8 cellular contexts compared by ENCODE assay signal in the genomic region with DNA sequence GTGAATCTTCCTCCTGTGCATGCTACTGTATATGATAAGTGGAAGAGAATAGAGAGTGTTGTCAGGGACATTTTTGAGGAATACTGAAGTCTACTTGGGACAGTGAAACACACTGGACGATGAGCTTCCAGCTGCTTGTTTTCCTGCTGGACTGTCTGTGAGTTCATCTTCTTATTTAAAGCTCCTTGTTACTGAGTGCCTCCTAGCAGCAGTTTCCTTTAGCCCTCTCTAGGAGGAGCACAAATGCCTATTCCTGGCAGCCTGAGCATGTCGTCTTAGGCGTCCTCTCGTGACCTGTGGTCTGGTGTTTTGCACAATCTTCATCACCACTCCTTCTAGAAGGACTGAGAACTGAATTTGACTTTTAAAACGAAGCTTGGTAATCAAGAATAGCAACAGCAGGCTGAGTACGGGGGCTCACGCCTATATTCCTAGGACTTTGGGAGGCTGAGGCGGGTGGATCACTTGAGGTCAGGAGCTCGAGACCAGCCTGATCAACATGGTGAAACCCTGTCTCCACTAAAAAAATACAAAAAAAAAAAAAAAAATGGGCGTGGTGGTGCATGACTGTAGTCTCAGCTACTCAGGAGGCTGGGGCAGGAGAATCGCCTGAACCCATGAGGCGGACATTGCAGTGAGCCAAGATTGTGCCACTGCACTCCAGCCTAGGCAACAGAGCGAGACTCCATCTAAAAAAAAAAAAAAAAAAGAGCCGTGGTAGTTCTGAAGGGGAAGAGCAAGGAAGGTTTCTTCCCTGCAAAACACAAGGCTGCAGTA. TPM values are rescaled to one million over a fixed set of nuclear protein-coding genes. Genes with fewer than 3 reads are reported as not detected.
DNase-seq lines count a peak whose midpoint lies in the region; ATAC-seq, FAIRE-seq and TF ChIP-seq lines count a peak whose summit lies in the region.

No MANE protein-coding gene starts in this region.

- H3K4me1 ChIP-seq in mucosa of descending colon (ENCODE audit: low read depth) = peaks cover 9% of the 10 kb centered on the region

- DNase-seq in GM12892 (ENCODE audit: insufficient read length) = no peak
- peak; percentile 76 for DNase-seq in KG1 (lab: John Stamatoyannopoulos, UW)
- DNase-seq in mucosa of descending colon = peak in 1 of 3 donors; percentile 56
- no peak for DNase-seq in GM19240 (ENCODE audit: insufficient read length, low spot score)
- DNase-seq in activated CD4-positive, alpha-beta T cell treated with anti-CD3 and anti-CD28 coated beads for 4 hours = no peak
- DNase-seq in stimulated activated CD4-positive, alpha-beta T cell treated with anti-CD3 and anti-CD28 coated beads, Interleukin-15, amount 100 ng/mL, for 24 hours = no peak

- no peaks in the 10 kb centered on the region for H3K36me3 Mint-ChIP-seq in brain

- no peaks in the 10 kb centered on the region for H3K36me3 ChIP-seq in mucosa of descending colon (ENCODE audit: low read depth)

- FAIRE-seq in GM12892 (lab: Jason Lieb, UNC) = peak; percentile 38

- no peak for TF ChIP-seq POLR2A in GM12892 (IDR thresholded peaks at IDR 0.05; ENCODE audit: low read depth, low read length)

- peaks cover 40% of the 10 kb centered on the region for H3K4me1 Mint-ChIP-seq in brain

- peak; percentile 69 for ATAC-seq in GM21717 (IDR thresholded peaks at IDR 0.05; ENCODE audit: unreplicated experiment)
- peak; percentile 78 for ATAC-seq in mucosa of descending colon

- H3K9me3 Mint-ChIP-seq in brain = peaks cover 0 to 4% (median 0%) of the 10 kb centered on the region in 5 experiments

- no peaks in the 10 kb centered on the region for H3K27me3 Mint-ChIP-seq in brain

- peak in 1 of 2 experiments; percentile 13 for TF ChIP-seq CTCF in brain (conservative IDR thresholded peaks at IDR 0.05)
- no peak for TF ChIP-seq CTCF in mucosa of descending colon (IDR thresholded peaks at IDR 0.05)

- intact Hi-C loops in mucosa of descending colon (cut with DNase I, micrococcal nuclease) = no loop called here

- peak overlapping the region in 1 of 5 experiments; percentile 64 for H3K4me3 Mint-ChIP-seq in brain

- peak overlapping the region; percentile 45 to 94 (median 75) for H3K27ac Mint-ChIP-seq in brain

- H3K9me3 ChIP-seq in mucosa of descending colon = no peaks in the 10 kb centered on the region

- H3K4me3 ChIP-seq in mucosa of descending colon = no peak overlapping the region

RNA-seq across cellular contexts. Expression of a gene that starts 44.0 kb away (rescaled TPM):
- 30.2 TPM for polyA plus RNA-seq in GM12892 (2012; ENCODE audit: missing spikeins)
- polyA plus RNA-seq in brain (ENCODE audit: insufficient read depth, low read depth, low replicate concordance) = 1.2 TPM
- total RNA-seq in mucosa of descending colon = 1 to 10 TPM in 2 of 3 donors, under 1 TPM in 1; 0.96 to 3.3 (median 1.7) TPM
